Comparison of ENCODE assay signal across 1 cellular context in the genomic region with DNA sequence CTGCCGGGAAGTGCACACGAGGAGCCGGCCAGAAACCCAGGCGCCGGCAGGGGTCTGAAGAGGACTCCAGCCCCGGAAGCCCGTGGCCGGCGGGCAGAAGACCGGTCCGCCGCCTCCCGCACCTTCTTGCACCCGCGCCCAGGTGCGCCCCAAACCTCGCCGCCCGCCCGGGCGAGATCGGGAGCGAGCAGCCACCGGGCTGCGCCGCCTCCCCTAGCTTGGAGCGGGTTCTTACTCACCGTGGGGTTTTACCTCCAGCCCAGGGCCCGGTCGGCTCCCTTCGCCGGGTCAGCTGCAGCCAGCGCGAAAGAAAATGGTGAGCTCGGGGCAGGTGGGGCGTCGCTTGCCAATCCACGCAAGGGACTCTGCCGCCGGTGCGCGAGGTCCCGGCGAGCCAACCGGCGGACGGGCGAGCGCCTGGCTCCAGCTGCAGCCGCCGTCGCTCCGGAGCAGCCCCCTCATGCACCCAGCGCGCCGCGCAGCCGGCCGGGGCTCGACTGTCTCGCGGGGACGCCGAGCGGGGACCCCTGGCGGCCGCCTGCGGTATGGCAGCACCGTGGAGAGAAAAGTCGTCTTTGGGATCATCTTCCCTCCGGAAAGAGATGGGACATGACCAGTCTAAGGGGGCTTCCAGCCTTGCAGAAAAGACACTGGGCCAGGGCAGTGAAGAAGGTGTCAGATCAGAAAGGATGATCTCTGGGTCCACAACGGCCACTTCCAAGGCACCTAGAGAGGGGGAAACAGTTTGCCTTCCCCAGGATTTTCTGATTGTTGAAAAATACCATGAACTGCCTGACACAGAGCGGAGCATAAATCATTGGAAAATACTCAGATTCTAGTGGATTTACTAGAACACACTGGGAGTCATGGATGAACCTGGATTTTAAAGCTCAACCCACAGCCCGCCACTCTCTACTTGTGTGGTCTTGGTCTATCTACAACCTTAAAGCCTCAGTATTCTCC.
TF ChIP-seq lines count a peak whose summit lies in the region.

TSS of gene MOB3B (minus strand) at position 499 of the 963 bp plus-strand sequence. CDS start 74,264 bp downstream, outside the sequence.

TF ChIP-seq in WTC11, 78 proteins besides CTCF, POLR2A, EP300 and RAD21 (continued from another document and continues in another):
- TF ChIP-seq, protein P1, sequence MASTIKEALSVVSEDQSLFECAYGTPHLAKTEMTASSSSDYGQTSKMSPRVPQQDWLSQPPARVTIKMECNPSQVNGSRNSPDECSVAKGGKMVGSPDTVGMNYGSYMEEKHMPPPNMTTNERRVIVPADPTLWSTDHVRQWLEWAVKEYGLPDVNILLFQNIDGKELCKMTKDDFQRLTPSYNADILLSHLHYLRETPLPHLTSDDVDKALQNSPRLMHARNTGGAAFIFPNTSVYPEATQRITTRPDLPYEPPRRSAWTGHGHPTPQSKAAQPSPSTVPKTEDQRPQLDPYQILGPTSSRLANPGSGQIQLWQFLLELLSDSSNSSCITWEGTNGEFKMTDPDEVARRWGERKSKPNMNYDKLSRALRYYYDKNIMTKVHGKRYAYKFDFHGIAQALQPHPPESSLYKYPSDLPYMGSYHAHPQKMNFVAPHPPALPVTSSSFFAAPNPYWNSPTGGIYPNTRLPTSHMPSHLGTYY (CRISPR knock-in tag; IDR thresholded peaks at IDR 0.05): no peak
- TF ChIP-seq KAT7 (CRISPR knock-in tag; IDR thresholded peaks at IDR 0.05; ENCODE audit: borderline replicate concordance): peak; percentile 92; the same call in 1 of the 2 replicates
- no peak for TF ChIP-seq ZNF219 (CRISPR knock-in tag; IDR thresholded peaks at IDR 0.05; ENCODE audit: borderline replicate concordance)
- TF ChIP-seq CDX4 (CRISPR knock-in tag; IDR thresholded peaks at IDR 0.05; ENCODE audit: borderline replicate concordance): no peak
- no peak for TF ChIP-seq OVOL2 (CRISPR knock-in tag; IDR thresholded peaks at IDR 0.05; ENCODE audit: borderline replicate concordance)
- no peak for TF ChIP-seq IRF2 (CRISPR knock-in tag; IDR thresholded peaks at IDR 0.05; ENCODE audit: borderline replicate concordance, low read depth)
- 0 out of 2 replicates have a peak, but pooled peaks have one; percentile 24 for TF ChIP-seq ESRRA (CRISPR knock-in tag; IDR thresholded peaks at IDR 0.05; ENCODE audit: borderline replicate concordance)
- TF ChIP-seq, protein P2, sequence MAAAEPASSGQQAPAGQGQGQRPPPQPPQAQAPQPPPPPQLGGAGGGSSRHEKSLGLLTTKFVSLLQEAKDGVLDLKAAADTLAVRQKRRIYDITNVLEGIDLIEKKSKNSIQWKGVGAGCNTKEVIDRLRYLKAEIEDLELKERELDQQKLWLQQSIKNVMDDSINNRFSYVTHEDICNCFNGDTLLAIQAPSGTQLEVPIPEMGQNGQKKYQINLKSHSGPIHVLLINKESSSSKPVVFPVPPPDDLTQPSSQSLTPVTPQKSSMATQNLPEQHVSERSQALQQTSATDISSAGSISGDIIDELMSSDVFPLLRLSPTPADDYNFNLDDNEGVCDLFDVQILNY (CRISPR knock-in tag; IDR thresholded peaks at IDR 0.05): peak; percentile 56; the same call in 1 of the 2 replicates
- TF ChIP-seq NR2C2 (CRISPR knock-in tag; IDR thresholded peaks at IDR 0.05): no peak
- TF ChIP-seq ELF4 (CRISPR knock-in tag; IDR thresholded peaks at IDR 0.05; ENCODE audit: low read depth): no peak
- TF ChIP-seq, protein P3, sequence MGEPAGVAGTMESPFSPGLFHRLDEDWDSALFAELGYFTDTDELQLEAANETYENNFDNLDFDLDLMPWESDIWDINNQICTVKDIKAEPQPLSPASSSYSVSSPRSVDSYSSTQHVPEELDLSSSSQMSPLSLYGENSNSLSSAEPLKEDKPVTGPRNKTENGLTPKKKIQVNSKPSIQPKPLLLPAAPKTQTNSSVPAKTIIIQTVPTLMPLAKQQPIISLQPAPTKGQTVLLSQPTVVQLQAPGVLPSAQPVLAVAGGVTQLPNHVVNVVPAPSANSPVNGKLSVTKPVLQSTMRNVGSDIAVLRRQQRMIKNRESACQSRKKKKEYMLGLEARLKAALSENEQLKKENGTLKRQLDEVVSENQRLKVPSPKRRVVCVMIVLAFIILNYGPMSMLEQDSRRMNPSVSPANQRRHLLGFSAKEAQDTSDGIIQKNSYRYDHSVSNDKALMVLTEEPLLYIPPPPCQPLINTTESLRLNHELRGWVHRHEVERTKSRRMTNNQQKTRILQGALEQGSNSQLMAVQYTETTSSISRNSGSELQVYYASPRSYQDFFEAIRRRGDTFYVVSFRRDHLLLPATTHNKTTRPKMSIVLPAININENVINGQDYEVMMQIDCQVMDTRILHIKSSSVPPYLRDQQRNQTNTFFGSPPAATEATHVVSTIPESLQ (CRISPR knock-in tag; IDR thresholded peaks at IDR 0.05): no peak
- TF ChIP-seq FOXK1 (CRISPR knock-in tag; IDR thresholded peaks at IDR 0.05): no peak
- 0 out of 2 replicates have a peak, but pooled peaks have one; percentile 5 for TF ChIP-seq USF1 (CRISPR knock-in tag; IDR thresholded peaks at IDR 0.05)
- no peak for TF ChIP-seq NR3C1 (CRISPR knock-in tag; conservative IDR thresholded peaks at IDR 0.05; ENCODE audit: low read depth)
- TF ChIP-seq, protein P4, sequence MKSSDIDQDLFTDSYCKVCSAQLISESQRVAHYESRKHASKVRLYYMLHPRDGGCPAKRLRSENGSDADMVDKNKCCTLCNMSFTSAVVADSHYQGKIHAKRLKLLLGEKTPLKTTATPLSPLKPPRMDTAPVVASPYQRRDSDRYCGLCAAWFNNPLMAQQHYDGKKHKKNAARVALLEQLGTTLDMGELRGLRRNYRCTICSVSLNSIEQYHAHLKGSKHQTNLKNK (CRISPR knock-in tag; IDR thresholded peaks at IDR 0.05): no peak
- no peak for TF ChIP-seq EMX1 (CRISPR knock-in tag; IDR thresholded peaks at IDR 0.05)
- TF ChIP-seq FOXJ3 (CRISPR knock-in tag; IDR thresholded peaks at IDR 0.05; ENCODE audit: borderline replicate concordance): no peak
- TF ChIP-seq HMGXB4 (CRISPR knock-in tag; IDR thresholded peaks at IDR 0.05): peak; percentile 99
- TF ChIP-seq ATF2 (CRISPR knock-in tag; IDR thresholded peaks at IDR 0.05; ENCODE audit: borderline replicate concordance, low read depth): no peak
- TF ChIP-seq, protein P5, sequence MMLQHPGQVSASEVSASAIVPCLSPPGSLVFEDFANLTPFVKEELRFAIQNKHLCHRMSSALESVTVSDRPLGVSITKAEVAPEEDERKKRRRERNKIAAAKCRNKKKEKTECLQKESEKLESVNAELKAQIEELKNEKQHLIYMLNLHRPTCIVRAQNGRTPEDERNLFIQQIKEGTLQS (CRISPR knock-in tag; conservative IDR thresholded peaks at IDR 0.05): no peak
- peak; percentile 77 for TF ChIP-seq ETV6 (CRISPR knock-in tag; IDR thresholded peaks at IDR 0.05)
- no peak for TF ChIP-seq AFF4 (CRISPR knock-in tag; IDR thresholded peaks at IDR 0.05; ENCODE audit: borderline replicate concordance)
- no peak for TF ChIP-seq ARID4B (CRISPR knock-in tag; IDR thresholded peaks at IDR 0.05; ENCODE audit: borderline replicate concordance)
- TF ChIP-seq, protein P6, sequence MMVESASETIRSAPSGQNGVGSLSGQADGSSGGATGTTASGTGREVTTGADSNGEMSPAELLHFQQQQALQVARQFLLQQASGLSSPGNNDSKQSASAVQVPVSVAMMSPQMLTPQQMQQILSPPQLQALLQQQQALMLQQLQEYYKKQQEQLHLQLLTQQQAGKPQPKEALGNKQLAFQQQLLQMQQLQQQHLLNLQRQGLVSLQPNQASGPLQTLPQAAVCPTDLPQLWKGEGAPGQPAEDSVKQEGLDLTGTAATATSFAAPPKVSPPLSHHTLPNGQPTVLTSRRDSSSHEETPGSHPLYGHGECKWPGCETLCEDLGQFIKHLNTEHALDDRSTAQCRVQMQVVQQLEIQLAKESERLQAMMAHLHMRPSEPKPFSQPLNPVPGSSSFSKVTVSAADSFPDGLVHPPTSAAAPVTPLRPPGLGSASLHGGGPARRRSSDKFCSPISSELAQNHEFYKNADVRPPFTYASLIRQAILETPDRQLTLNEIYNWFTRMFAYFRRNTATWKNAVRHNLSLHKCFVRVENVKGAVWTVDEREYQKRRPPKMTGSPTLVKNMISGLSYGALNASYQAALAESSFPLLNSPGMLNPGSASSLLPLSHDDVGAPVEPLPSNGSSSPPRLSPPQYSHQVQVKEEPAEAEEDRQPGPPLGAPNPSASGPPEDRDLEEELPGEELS (CRISPR knock-in tag; IDR thresholded peaks at IDR 0.05): peak; percentile 53; the same call in 1 of the 2 replicates
- TF ChIP-seq GRHL2 (CRISPR knock-in tag; IDR thresholded peaks at IDR 0.05; ENCODE audit: insufficient replicate concordance, severe bottlenecking): no peak
- TF ChIP-seq CREM (CRISPR knock-in tag; IDR thresholded peaks at IDR 0.05): no peak; the same call in 1 of the 2 replicates
- no peak for TF ChIP-seq NFYB (CRISPR knock-in tag; conservative IDR thresholded peaks at IDR 0.05; ENCODE audit: low read depth)
